1 cellular context compared by ENCODE assay signal in genomic region chr17:52376137-52376536, GRCh38.
TF ChIP-seq lines count a peak whose summit lies in the region.

No MANE protein-coding gene starts in this region.

TF ChIP-seq in SK-N-SH, 30 proteins besides CTCF, POLR2A, EP300 and RAD21 (continued from another document):
- TF ChIP-seq IRF3 (IDR thresholded peaks at IDR 0.05; ENCODE audit: low read depth, low read length): no peak
- TF ChIP-seq FOXM1 (IDR thresholded peaks at IDR 0.05; ENCODE audit: low read depth): no peak
- no peak for TF ChIP-seq TCF12 (IDR thresholded peaks at IDR 0.05)
- no peak for TF ChIP-seq USF2 (IDR thresholded peaks at IDR 0.05; ENCODE audit: borderline replicate concordance, low read depth, low read length)
- no peak for TF ChIP-seq CHD2 (IDR thresholded peaks at IDR 0.05; ENCODE audit: low read length, partially characterized antibody)
- no peak for TF ChIP-seq RCOR1 (IDR thresholded peaks at IDR 0.05; ENCODE audit: low read length)
- no peak for TF ChIP-seq YY1 (IDR thresholded peaks at IDR 0.05; ENCODE audit: low read depth)
- TF ChIP-seq PBX3 (IDR thresholded peaks at IDR 0.05): no peak
- no peak for TF ChIP-seq MAX (IDR thresholded peaks at IDR 0.05; ENCODE audit: low read depth)
- no peak for TF ChIP-seq RXRA (IDR thresholded peaks at IDR 0.05; ENCODE audit: borderline replicate concordance, low read depth)
- no peak for TF ChIP-seq SMC3 (IDR thresholded peaks at IDR 0.05; ENCODE audit: low read depth, low read length)
- no peak for TF ChIP-seq POLR2AphosphoS5 (IDR thresholded peaks at IDR 0.05; ENCODE audit: low read depth, low read length)
- TF ChIP-seq RFX5 (IDR thresholded peaks at IDR 0.05; ENCODE audit: low read length): no peak
TF ChIP-seq in SK-N-SH: peak in this region for 0.
